20 cellular contexts compared by ENCODE assay signal in genomic region chr5:67147768-67148167, GRCh38. TPM values are rescaled to one million over a fixed set of nuclear protein-coding genes. Genes with fewer than 3 reads are reported as not detected.
"Had no signal": no experiment of that assay in that cellular context is flagged by ENCODE, and none has a peak within 500 bp of the region (broad histone marks: within the 10 kb centered on the region; RNA-seq: fewer than 3 reads in every experiment).

No MANE protein-coding gene starts in this region.

- H3K4me3 Mint-ChIP-seq: activated CD8-positive, alpha-beta T cell treated with anti-CD3 and anti-CD28 coated beads for 36 hours; activated T-cell treated with anti-CD3 and anti-CD28 coated beads, Interleukin-2, amount 50 U/mL, for 72 hours; endodermal cell; nephron progenitor cell had no signal

- H3K27me3 Mint-ChIP-seq: activated CD8-positive, alpha-beta T cell treated with anti-CD3 and anti-CD28 coated beads for 36 hours had no signal

- H3K4me3 ChIP-seq: ascending aorta, heart right ventricle, tibial artery, vagina had no signal

- H3K4me1 Mint-ChIP-seq: endodermal cell had no signal

- DNase-seq: activated CD4-positive, alpha-beta T cell treated with anti-CD3 and anti-CD28 coated beads for 4 hours; activated CD8-positive, alpha-beta memory T cell treated with anti-CD3 and anti-CD28 coated beads, Interleukin-2, amount 50 U/mL, for 4 hours; activated CD8-positive, alpha-beta T cell treated with anti-CD3 and anti-CD28 coated beads for 36 hours; activated naive CD4-positive, alpha-beta T cell; activated T-cell treated with anti-CD3 and anti-CD28 coated beads, Interleukin-2, amount 50 U/mL, for 72 hours; cerebellar nuclear complex; dermis blood vessel endothelial cell; endodermal cell; heart right ventricle; left ventricle myocardium superior; nephron progenitor cell; stimulated activated CD4-positive, alpha-beta T cell treated with anti-CD3 and anti-CD28 coated beads, Interleukin-15, amount 100 ng/mL, for 24 hours; stimulated activated CD4-positive, alpha-beta T cell treated with anti-CD3 and anti-CD28 coated beads, Interleukin-4, amount 100 ng/mL, for 24 hours; tibial artery; WERI-Rb-1 had no signal

- H3K27ac Mint-ChIP-seq: activated CD8-positive, alpha-beta T cell treated with anti-CD3 and anti-CD28 coated beads for 36 hours; activated T-cell treated with anti-CD3 and anti-CD28 coated beads, Interleukin-2, amount 50 U/mL, for 72 hours; endodermal cell; nephron progenitor cell had no signal

- H3K9me3 Mint-ChIP-seq: activated CD8-positive, alpha-beta T cell treated with anti-CD3 and anti-CD28 coated beads for 36 hours; activated T-cell treated with anti-CD3 and anti-CD28 coated beads, Interleukin-2, amount 50 U/mL, for 72 hours; endodermal cell; nephron progenitor cell had no signal

RNA-seq across cellular contexts. Expression of gene CD180, which starts 48.8 kb away (rescaled TPM):
- total RNA-seq: activated CD8-positive, alpha-beta T cell treated with anti-CD3 and anti-CD28 coated beads for 36 hours; dermis blood vessel endothelial cell; endodermal cell; osteoblast; pulmonary artery endothelial cell had no signal
- polyA plus RNA-seq: keratinocyte had no signal
